20 cellular contexts compared by ENCODE assay signal in the genomic region with DNA sequence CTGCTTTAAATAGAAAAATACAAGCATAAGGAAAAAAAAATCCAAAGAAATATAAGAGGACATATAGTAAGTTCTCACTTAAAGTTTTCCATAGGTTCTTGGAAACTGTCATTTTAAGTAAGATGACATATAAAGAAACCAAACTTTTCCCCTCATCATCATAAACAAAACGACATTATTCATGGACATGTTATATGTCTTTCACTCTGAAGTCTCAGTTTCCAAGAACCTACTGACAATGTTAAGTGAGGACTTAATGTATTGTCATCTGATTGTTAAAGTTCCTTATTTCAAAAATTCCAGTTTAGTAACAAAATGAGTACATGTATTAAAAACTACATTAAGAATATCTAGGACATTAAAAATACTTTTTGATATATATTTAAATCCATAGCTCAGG.
"Had no signal": no experiment of that assay in that cellular context is flagged by ENCODE, and none has a peak within 500 bp of the region (broad histone marks: within the 10 kb centered on the region; RNA-seq: fewer than 3 reads in every experiment).

No MANE protein-coding gene starts in this region.

- H3K4me3 Mint-ChIP-seq: central memory CD8-positive, alpha-beta T cell; mesothelial cell of epicardium; nephron; T-helper 17 cell had no signal

- FAIRE-seq: endometrium, keratinocyte had no signal

- H3K27me3 ChIP-seq: tibial nerve, uterus had no signal

- ATAC-seq: left lobe of liver, T-helper 17 cell had no signal

- DNase-seq: activated effector memory CD4-positive, alpha-beta T cell treated with anti-CD3 and anti-CD28 coated beads, Interleukin-2, amount 50 U/mL, for 16 hours; aorta; erythroblast; foreskin melanocyte; hypothalamus; nucleus accumbens; posterior cingulate gyrus; retina; stimulated activated naive CD4-positive, alpha-beta T cell; T-helper 17 cell; uterus; WERI-Rb-1 had no signal

- H3K27ac Mint-ChIP-seq: mesothelial cell of epicardium, nephron, T-helper 17 cell had no signal

- H3K27me3 Mint-ChIP-seq: central memory CD8-positive, alpha-beta T cell; T-helper 17 cell had no signal

- H3K9me3 Mint-ChIP-seq: central memory CD8-positive, alpha-beta T cell; nephron had no signal

- H3K27ac ChIP-seq: coronary artery, tibial nerve, uterus, WERI-Rb-1 had no signal

- H3K4me1 ChIP-seq: tibial nerve, uterus had no signal

- H3K4me3 ChIP-seq: coronary artery, tibial nerve, uterus had no signal

- H3K4me1 Mint-ChIP-seq: central memory CD8-positive, alpha-beta T cell; mesothelial cell of epicardium; nephron had no signal

- H3K36me3 ChIP-seq: uterus, WERI-Rb-1 had no signal

- H3K9me3 ChIP-seq: tibial nerve, uterus had no signal
